14 cellular contexts compared by ENCODE assay signal in genomic region chr16:1055557-1055924, GRCh38. TPM values are rescaled to one million over a fixed set of nuclear protein-coding genes. Genes with fewer than 3 reads are reported as not detected.
"Had no signal": no experiment of that assay in that cellular context is flagged by ENCODE, and none has a peak within 500 bp of the region (broad histone marks: within the 10 kb centered on the region; RNA-seq: fewer than 3 reads in every experiment).

No MANE protein-coding gene starts in this region.

- H3K4me3 ChIP-seq: MG63, Peyer's patch had no signal

- H3K36me3 ChIP-seq: MG63, Peyer's patch had no signal

- DNase-seq: NCI-H1105 treated with DMSO at 0.1 percent for 48 hours, NCI-H1417 treated with DMSO at 0.1 percent for 48 hours, NCI-H1694 treated with DMSO at 0.1 percent for 48 hours, NCI-H1930, NCI-H2227 treated with DMSO at 0.1 percent for 48 hours, NCI-H526 treated with DMSO at 0.1 percent for 48 hours, NCI-H774 had no signal

- H3K27ac ChIP-seq: Peyer's patch had no signal

- H3K27me3 ChIP-seq: Peyer's patch had no signal

RNA-seq across cellular contexts. Expression of gene SSTR5, which starts 17.0 kb away (rescaled TPM):
- total RNA-seq: RPMI7951; T-helper 1 cell treated with Interleukin-12 subunit alpha and Interleukin-12 subunit beta and Interleukin-4 antibody, amounts not matched to agents 30 ng/mL and 1 ng/mL, for 36 hours had no signal

RNA-seq across cellular contexts. Expression of gene C1QTNF8, which starts 40.5 kb away (rescaled TPM):
- total RNA-seq: LHCN-M2; NCI-H460; PC-3; Peyer's patch; RPMI7951; T-helper 1 cell treated with Interleukin-12 subunit alpha and Interleukin-12 subunit beta and Interleukin-4 antibody, amounts not matched to agents 30 ng/mL and 1 ng/mL, for 36 hours had no signal
